23 cellular contexts compared by ENCODE assay signal in the genomic region with DNA sequence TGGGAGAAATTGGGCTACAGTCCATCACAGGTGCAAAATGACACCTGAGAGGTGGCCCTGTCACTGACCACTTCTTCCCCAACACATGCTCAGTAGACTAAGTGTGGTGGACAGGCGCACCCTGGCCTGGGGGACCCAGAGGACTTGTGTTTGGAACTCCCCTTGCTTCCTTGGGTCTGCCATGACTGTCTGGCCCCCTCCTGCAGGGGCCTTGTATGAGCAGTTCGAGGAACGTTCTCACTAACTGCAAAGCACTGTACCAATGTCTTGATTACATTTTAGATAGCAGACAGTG. TPM values are rescaled to one million over a fixed set of nuclear protein-coding genes. Genes with fewer than 3 reads are reported as not detected.
"Had no signal": no experiment of that assay in that cellular context is flagged by ENCODE, and none has a peak within 500 bp of the region (broad histone marks: within the 10 kb centered on the region; RNA-seq: fewer than 3 reads in every experiment).

No MANE protein-coding gene starts in this region.

- H3K9ac ChIP-seq: KMS-11, SK-N-SH had no signal

- H3K4me2 ChIP-seq: KMS-11, SK-N-SH had no signal

- H3K27ac ChIP-seq: KMS-11 had no signal

- H3K9me3 ChIP-seq: SK-N-SH had no signal

- ATAC-seq: K562 had no signal

- H3K27ac Mint-ChIP-seq: IgD-negative memory B cell had no signal

- H3K4me3 ChIP-seq: K562 had no signal

- FAIRE-seq: K562, RCC 7860 had no signal

- H3K36me3 Mint-ChIP-seq: IgD-negative memory B cell had no signal

- H3K4me1 Mint-ChIP-seq: IgD-negative memory B cell had no signal

- DNase-seq: Kasumi-1, MM.1S, NCI-H1092 treated with DMSO at 0.1 percent for 48 hours, NCI-H1436, NCI-H187, NCI-H2081 treated with DMSO at 0.1 percent for 48 hours, NCI-H2171, NCI-H226, NCI-H446, NCI-H510A, NCI-H524 treated with DMSO at 0.1 percent for 48 hours, NCI-H69, NCI-H774, RPMI8226, SHP77, SK-N-SH, SW 1271 had no signal

- H3K4me3 Mint-ChIP-seq: IgD-negative memory B cell had no signal

- H3K9me3 Mint-ChIP-seq: IgD-negative memory B cell had no signal

RNA-seq across cellular contexts. Expression of gene PCK1, which starts 4.0 kb away (rescaled TPM):
- total RNA-seq: M059J had no signal
- polyA plus RNA-seq: IgD-negative memory B cell, SK-N-SH had no signal

RNA-seq across cellular contexts. Expression of gene CTCFL, which starts 32.0 kb away (rescaled TPM):
- total RNA-seq: HT-29, M059J had no signal
- polyA plus RNA-seq: IgD-negative memory B cell, SK-N-SH had no signal
